Comparison of ENCODE assay signal across 16 cellular contexts in the genomic region with DNA sequence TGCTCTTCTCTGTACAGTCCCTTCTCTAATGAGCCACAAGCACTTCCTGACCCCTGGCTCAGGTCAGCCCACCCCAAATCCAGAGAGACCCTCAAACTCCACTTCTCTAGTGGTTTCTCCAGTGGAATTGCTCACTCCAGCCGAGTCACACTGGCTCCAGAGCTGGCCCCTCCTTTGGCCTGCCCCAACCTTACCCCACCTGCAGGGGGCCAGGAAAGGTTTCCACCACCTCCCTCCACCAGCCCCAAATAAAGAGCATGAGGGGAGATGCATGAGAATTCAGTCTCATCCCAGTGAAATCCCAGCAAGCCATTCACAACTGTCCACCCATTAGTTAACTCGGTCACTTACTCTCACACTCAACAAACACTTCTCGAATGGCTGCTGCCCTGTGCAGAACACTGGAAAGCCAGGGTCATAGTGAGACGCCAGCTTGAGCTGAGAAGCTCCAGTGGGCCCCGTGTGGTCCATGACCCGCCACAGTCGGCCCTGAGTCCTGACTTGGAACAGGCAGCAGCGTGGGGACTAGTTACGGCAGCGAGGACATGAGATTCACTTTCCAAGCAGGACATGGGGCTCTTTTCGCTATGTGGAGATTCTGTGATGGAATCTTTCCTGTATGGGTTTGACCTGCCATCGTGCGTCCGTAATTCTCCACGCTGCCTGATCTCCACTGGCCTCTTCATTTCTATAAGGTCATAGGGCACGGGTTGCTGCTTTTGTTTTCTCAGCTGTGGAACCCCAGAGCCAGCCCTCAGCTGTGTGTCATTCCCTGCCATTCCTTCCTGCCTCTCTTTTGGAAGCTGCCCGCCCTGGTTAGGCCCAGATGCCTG. TPM values are rescaled to one million over a fixed set of nuclear protein-coding genes. Genes with fewer than 3 reads are reported as not detected.
DNase-seq lines count a peak whose midpoint lies in the region; ATAC-seq and TF ChIP-seq lines count a peak whose summit lies in the region.
"Had no signal": no experiment of that assay in that cellular context is flagged by ENCODE, and none has a peak within 500 bp of the region (broad histone marks: within the 10 kb centered on the region; RNA-seq: fewer than 3 reads in every experiment).

No MANE protein-coding gene starts in this region.

- POLR2A ChIA-PET in A673 (lab: Charles Lee; ENCODE audit: low non-redundant PET), result no interaction called here
- POLR2A ChIA-PET in WTC11 (lab: Charles Lee), result no interaction called here

- H3K27me3 Mint-ChIP-seq in WTC11 (ENCODE audit: low read depth), result peaks cover 8% of the 10 kb centered on the region
- peaks cover 20% of the 10 kb centered on the region for H3K27me3 Mint-ChIP-seq in glutamatergic neuron (ENCODE audit: unreplicated experiment)

- H3K4me1 Mint-ChIP-seq in WTC11 (peaks cover 52% of the 10 kb centered on the region), glutamatergic neuron (ENCODE audit: low read depth, unreplicated experiment) (peaks cover 72% of the 10 kb centered on the region)

- intact Hi-C loops in A673 (cut with micrococcal nuclease; ENCODE audit: unreplicated experiment), result no loop called here
- intact Hi-C loops in left ventricle myocardium superior (cut with micrococcal nuclease), result no loop called here

- in situ Hi-C loops in GM23248 (cut with MboI), result no loop called here

- peak; percentile 38 for ATAC-seq in WTC11
- no peak for ATAC-seq in left ventricle myocardium superior
- ATAC-seq in GM19023 (IDR thresholded peaks at IDR 0.05; ENCODE audit: unreplicated experiment), result no peak
- ATAC-seq: activated T-cell treated with anti-CD3 and anti-CD28 coated beads, Interleukin-2, amount 50 U/mL, for 4 hours; lower lobe of right lung had no signal

- DNase-seq in A673 (ENCODE audit: low spot score) (no peak), GM23248 (peak; percentile 16), WTC11 (ENCODE audit: low spot score) (no peak), glutamatergic neuron (no peak), AML-193 (lab: John Stamatoyannopoulos, UW) (no peak), left ventricle myocardium superior (no peak), NCI-H1694 treated with DMSO at 0.1 percent for 48 hours (lab: John Stamatoyannopoulos, UW) (no peak)
- DNase-seq: activated T-cell treated with anti-CD3 and anti-CD28 coated beads, Interleukin-2, amount 50 U/mL, for 4 hours; anterior cingulate cortex; C1 segment of cervical spinal cord; heart right ventricle; lower lobe of right lung; NCI-H2029; occipital lobe had no signal

- WGBS in GM23248 (ENCODE audit: low coverage in 1 of 2, low lambda C conversion rate in 2 of 2, missing lambda C conversion rate in 2 of 2), 2 experiments, result 77 to 79% methylated on average over 17 of the region's 17 CpGs

- H3K36me3 ChIP-seq in A673 (ENCODE audit: insufficient read depth, low read length, poor library complexity, severe bottlenecking) (no peaks in the 10 kb centered on the region), GM23248 (ENCODE audit: low read depth) (no peaks in the 10 kb centered on the region)
- H3K36me3 ChIP-seq: lower lobe of right lung had no signal

- no peak for TF ChIP-seq CTCF in A673 (conservative IDR thresholded peaks at IDR 0.05; ENCODE audit: low read depth, low read length)
- TF ChIP-seq CTCF in WTC11 (IDR thresholded peaks at IDR 0.05), result no peak
- TF ChIP-seq CTCF in glutamatergic neuron (IDR thresholded peaks at IDR 0.05; ENCODE audit: partially characterized antibody, unreplicated experiment), result no peak

- H3K27ac Mint-ChIP-seq in WTC11, result no peak overlapping the region
- no peak overlapping the region for H3K27ac Mint-ChIP-seq in glutamatergic neuron (ENCODE audit: unreplicated experiment)
- H3K27ac Mint-ChIP-seq: IgD-negative memory B cell had no signal

- peak overlapping the region; percentile 21 for H3K27ac ChIP-seq in A673 (ENCODE audit: low read depth, low read length, poor library complexity, severe bottlenecking)
- no peak overlapping the region for H3K27ac ChIP-seq in GM23248
- H3K27ac ChIP-seq: lower lobe of right lung had no signal

- H4K20me1 ChIP-seq in GM23248 (ENCODE audit: insufficient read depth), result no peaks in the 10 kb centered on the region

- CTCF ChIA-PET in A673 (lab: Charles Lee), result no interaction called here
- CTCF ChIA-PET in WTC11 (lab: Charles Lee), result interaction anchor here (1.0 to 4.4 kb wide), 8 partner anchors 9 to 50 kb away, joined by 3 to 28 read pairs (median 10); no protein-coding TSS in a partner anchor

- H3F3A ChIP-seq in GM23248 (ENCODE audit: insufficient read depth), result no peaks in the 10 kb centered on the region

- H3K4me1 ChIP-seq in A673 (ENCODE audit: insufficient read depth, low read length, poor library complexity, severe bottlenecking) (peaks cover 13% of the 10 kb centered on the region), GM23248 (ENCODE audit: insufficient read depth) (no peaks in the 10 kb centered on the region)

- no TSS peak for BruUV-seq in A673 (replicated peaks; lab: Mats Ljungman, UMichigan)

- no peaks in the 10 kb centered on the region for H3K36me3 Mint-ChIP-seq in WTC11
- H3K36me3 Mint-ChIP-seq in glutamatergic neuron (ENCODE audit: unreplicated experiment), result peaks cover 1% of the 10 kb centered on the region
- H3K36me3 Mint-ChIP-seq: IgD-negative memory B cell had no signal

- H3K9me3 ChIP-seq in A673 (ENCODE audit: low read depth, low read length, poor library complexity, severe bottlenecking) (no peaks in the 10 kb centered on the region), GM23248 (ENCODE audit: low read depth) (no peaks in the 10 kb centered on the region)
- H3K9me3 ChIP-seq: heart right ventricle, lower lobe of right lung had no signal

- no peak overlapping the region for H3K4me3 Mint-ChIP-seq in WTC11
- peak overlapping the region; percentile 54 for H3K4me3 Mint-ChIP-seq in glutamatergic neuron (ENCODE audit: unreplicated experiment)
- H3K4me3 Mint-ChIP-seq: activated T-cell treated with anti-CD3 and anti-CD28 coated beads, Interleukin-2, amount 50 U/mL, for 4 hours; IgD-negative memory B cell had no signal

- H3K79me2 ChIP-seq in GM23248 (ENCODE audit: insufficient read depth), result no peaks in the 10 kb centered on the region

- H3K9me3 Mint-ChIP-seq in WTC11, result no peaks in the 10 kb centered on the region
- peaks cover 10% of the 10 kb centered on the region for H3K9me3 Mint-ChIP-seq in glutamatergic neuron (ENCODE audit: unreplicated experiment)
- H3K9me3 Mint-ChIP-seq: activated T-cell treated with anti-CD3 and anti-CD28 coated beads, Interleukin-2, amount 50 U/mL, for 4 hours had no signal

- H3K4me3 ChIP-seq in A673 (ENCODE audit: low read depth, low read length, poor library complexity, severe bottlenecking) (no peak overlapping the region), GM23248 (no peak overlapping the region)
- H3K4me3 ChIP-seq: heart right ventricle, lower lobe of right lung had no signal

- no peak overlapping the region for H3K9ac ChIP-seq in GM23248

- H3K9me2 ChIP-seq in GM23248 (ENCODE audit: insufficient read depth), result no peaks in the 10 kb centered on the region

- no peak overlapping the region for H3K4me2 ChIP-seq in GM23248 (ENCODE audit: unreplicated experiment)

- H3K27me3 ChIP-seq in A673 (replicated peaks; ENCODE audit: insufficient read depth, low read depth, low read length, poor library complexity) (no peaks in the 10 kb centered on the region), GM23248 (replicated peaks; ENCODE audit: insufficient read depth) (peaks cover 19% of the 10 kb centered on the region)

- H2AFZ ChIP-seq in GM23248, result no peak overlapping the region

TF ChIP-seq in WTC11, 78 proteins besides CTCF, POLR2A, EP300 and RAD21 (continues in another document):
- TF ChIP-seq IRF2 (CRISPR knock-in tag; IDR thresholded peaks at IDR 0.05; ENCODE audit: borderline replicate concordance, low read depth) (no peak), CREM (CRISPR knock-in tag; IDR thresholded peaks at IDR 0.05) (no peak), NFATC4 (CRISPR knock-in tag; IDR thresholded peaks at IDR 0.05) (no peak), FOXJ3 (CRISPR knock-in tag; IDR thresholded peaks at IDR 0.05; ENCODE audit: borderline replicate concordance) (no peak), ESRRA (CRISPR knock-in tag; IDR thresholded peaks at IDR 0.05; ENCODE audit: borderline replicate concordance) (no peak), NFE2L1 (CRISPR knock-in tag; IDR thresholded peaks at IDR 0.05) (no peak), PRRX2 (CRISPR knock-in tag; IDR thresholded peaks at IDR 0.05) (no peak)
- TF ChIP-seq, protein P1, sequence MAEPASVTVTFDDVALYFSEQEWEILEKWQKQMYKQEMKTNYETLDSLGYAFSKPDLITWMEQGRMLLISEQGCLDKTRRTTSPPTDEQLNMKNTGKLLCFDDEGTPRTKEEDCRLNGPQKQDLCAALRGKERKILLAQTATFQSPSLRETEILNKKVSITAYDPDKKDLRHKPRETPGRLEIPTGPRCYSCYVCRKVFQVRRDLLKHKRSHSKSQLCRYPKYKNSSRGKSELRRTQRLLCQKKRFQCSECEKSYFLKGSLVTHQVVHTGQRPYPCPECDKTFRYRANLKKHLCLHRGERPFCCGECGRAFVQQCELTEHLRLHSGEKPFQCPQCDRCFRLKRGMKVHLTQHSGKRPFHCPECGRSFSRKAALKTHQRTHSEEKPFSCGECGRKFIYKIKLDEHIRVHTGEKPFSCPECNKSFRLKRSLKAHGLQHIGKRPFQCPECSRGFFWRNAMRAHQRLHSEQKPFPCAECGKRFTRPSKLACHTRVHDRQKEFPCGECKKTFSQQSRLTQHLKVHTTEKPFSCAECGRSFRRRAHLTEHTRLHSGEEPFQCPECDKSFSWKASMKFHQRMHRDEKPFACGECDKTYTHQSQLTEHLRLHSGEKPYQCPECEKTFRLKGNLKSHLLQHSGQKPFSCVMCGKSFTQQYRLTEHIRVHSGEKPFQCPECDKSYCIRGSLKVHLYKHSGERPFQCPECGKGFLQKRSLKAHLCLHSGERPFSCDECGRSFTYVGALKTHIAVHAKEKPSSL (CRISPR knock-in tag; conservative IDR thresholded peaks at IDR 0.05), result no peak

RNA-seq across cellular contexts. Expression of a gene that starts 44.2 kb away (rescaled TPM):
- total RNA-seq in A673 (2021) (not detected in 2 replicates), WTC11 (2021) (0.39 to 0.79 TPM (median 0.76 TPM) in 3 replicates), glutamatergic neuron (ENCODE audit: unreplicated experiment) (0.64 TPM), left ventricle myocardium superior (1.2 TPM)
- not detected in 2 replicates for total RNA-seq in GM23248 (2014; rRNA removed; shearing (Covaris generic))
- polyA plus RNA-seq in GM23248 (2016; fragmentation: Nextera tagmentation; extraction: Ambion mirVana), result not detected in 2 replicates
- polyA plus RNA-seq: IgD-negative memory B cell had no signal
